In the genomic region with DNA sequence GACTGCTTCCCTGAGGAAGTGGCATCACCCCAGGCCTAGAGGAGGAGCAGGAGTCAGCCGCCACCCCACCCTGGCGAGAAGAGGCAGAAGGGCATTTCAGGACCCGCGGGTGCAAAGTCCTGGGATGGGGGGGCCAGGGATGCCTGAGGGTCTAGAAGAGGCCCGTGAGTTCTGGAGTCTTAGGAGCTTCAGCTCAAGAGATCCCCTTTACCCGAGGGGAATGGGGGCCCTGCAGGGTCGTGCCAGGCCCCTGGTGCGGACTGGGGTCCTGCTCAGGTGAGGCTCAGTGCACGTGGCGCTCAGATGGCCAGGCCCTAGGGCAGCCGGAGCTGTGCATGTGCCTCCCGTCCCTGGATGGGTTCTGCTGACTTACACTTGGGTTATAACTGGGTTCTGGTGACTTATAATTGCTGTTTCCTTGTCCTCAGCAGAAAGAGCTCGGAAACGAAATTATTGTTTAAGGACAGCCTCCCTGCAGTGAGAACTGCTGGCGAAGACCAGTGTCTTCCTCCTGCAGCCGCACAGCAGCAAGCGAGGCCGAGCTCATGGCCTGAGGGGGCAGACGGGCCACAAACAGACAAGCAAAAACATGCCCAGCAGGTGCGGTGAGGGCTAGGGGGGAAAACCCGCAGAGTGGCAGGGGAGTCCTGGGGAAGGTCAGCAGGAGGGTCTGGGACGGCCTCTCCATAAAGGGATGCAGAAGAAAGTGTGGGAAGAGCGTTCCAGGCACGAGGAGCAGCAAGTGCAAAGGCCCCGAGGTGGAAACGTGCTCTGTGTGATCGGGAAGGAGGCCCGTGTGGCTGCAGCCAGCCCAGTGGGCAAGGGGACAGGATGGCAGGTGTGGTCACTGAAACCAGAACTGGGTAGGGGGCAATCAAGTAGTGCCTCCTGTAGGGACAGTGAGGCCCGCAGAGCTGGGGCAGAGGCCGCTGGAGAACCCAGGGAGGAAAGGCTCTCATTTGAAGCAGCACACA, we compare ENCODE assay signal across 15 cellular contexts. TPM values are rescaled to one million over a fixed set of nuclear protein-coding genes. Genes with fewer than 3 reads are reported as not detected.
"Had no signal": no experiment of that assay in that cellular context is flagged by ENCODE, and none has a peak within 500 bp of the region (broad histone marks: within the 10 kb centered on the region; RNA-seq: fewer than 3 reads in every experiment).

No MANE protein-coding gene starts in this region.

- H3K9me3 Mint-ChIP-seq: activated T-helper 1 cell treated with anti-CD3 and anti-CD28 coated beads, Interleukin-12 subunit alpha, Interleukin-12 subunit beta, Interleukin-2, Interleukin-4 antibody, amounts not matched to agents 30 ng/mL and 10 ng/mL and 1 ng/mL, durations not matched to agents 14 hours and 24 hours and 36 hours; stimulated activated naive CD8-positive, alpha-beta T cell treated with anti-CD3 and anti-CD28 coated beads, Interleukin-15, Interleukin-2, amounts not matched to agents 100 ng/mL and 50 ng/mL, for 24 hours had no signal

- H3K4me3 Mint-ChIP-seq: activated CD4-positive, alpha-beta T cell treated with anti-CD3 and anti-CD28 coated beads for 36 hours; activated naive CD8-positive, alpha-beta T cell; activated T-helper 1 cell treated with anti-CD3 and anti-CD28 coated beads, Interleukin-12 subunit alpha, Interleukin-12 subunit beta, Interleukin-2, Interleukin-4 antibody, amounts not matched to agents 30 ng/mL and 10 ng/mL and 1 ng/mL, durations not matched to agents 14 hours and 24 hours and 36 hours; stimulated activated naive CD8-positive, alpha-beta T cell treated with anti-CD3 and anti-CD28 coated beads, Interleukin-15, Interleukin-2, amounts not matched to agents 100 ng/mL and 50 ng/mL, for 24 hours had no signal

- ATAC-seq: activated CD4-positive, alpha-beta T cell treated with anti-CD3 and anti-CD28 coated beads for 36 hours; left lobe of liver; psoas muscle; right cardiac atrium had no signal

- H3K27ac Mint-ChIP-seq: activated CD4-positive, alpha-beta T cell treated with anti-CD3 and anti-CD28 coated beads for 36 hours; activated naive CD8-positive, alpha-beta T cell; activated T-helper 1 cell treated with anti-CD3 and anti-CD28 coated beads, Interleukin-12 subunit alpha, Interleukin-12 subunit beta, Interleukin-2, Interleukin-4 antibody, amounts not matched to agents 30 ng/mL and 10 ng/mL and 1 ng/mL, durations not matched to agents 14 hours and 24 hours and 36 hours; stimulated activated naive CD8-positive, alpha-beta T cell treated with anti-CD3 and anti-CD28 coated beads, Interleukin-15, Interleukin-2, amounts not matched to agents 100 ng/mL and 50 ng/mL, for 24 hours had no signal

- H3K4me1 Mint-ChIP-seq: activated CD4-positive, alpha-beta T cell treated with anti-CD3 and anti-CD28 coated beads for 36 hours had no signal

- DNase-seq: activated CD4-positive, alpha-beta T cell treated with anti-CD3 and anti-CD28 coated beads for 36 hours; activated CD4-positive, alpha-beta T cell treated with anti-CD3 and anti-CD28 coated beads, Interleukin-2, amount 50 U/mL, for 48 hours; activated T-cell treated with anti-CD3 and anti-CD28 coated beads for 4 hours; foreskin fibroblast; hypothalamus; ovary; psoas muscle; right cardiac atrium had no signal

- H3K36me3 Mint-ChIP-seq: activated naive CD8-positive, alpha-beta T cell had no signal

- H3K27me3 Mint-ChIP-seq: activated CD4-positive, alpha-beta T cell treated with anti-CD3 and anti-CD28 coated beads for 36 hours; activated naive CD8-positive, alpha-beta T cell; stimulated activated naive CD8-positive, alpha-beta T cell treated with anti-CD3 and anti-CD28 coated beads, Interleukin-15, Interleukin-2, amounts not matched to agents 100 ng/mL and 50 ng/mL, for 24 hours had no signal

RNA-seq across cellular contexts. Expression of a gene that starts 53.3 kb away (rescaled TPM):
- total RNA-seq: activated CD4-positive, alpha-beta T cell treated with anti-CD3 and anti-CD28 coated beads for 36 hours; activated T-helper 1 cell treated with anti-CD3 and anti-CD28 coated beads, Interleukin-12 subunit alpha, Interleukin-12 subunit beta, Interleukin-2, Interleukin-4 antibody, amounts not matched to agents 30 ng/mL and 10 ng/mL and 1 ng/mL, durations not matched to agents 14 hours and 24 hours and 36 hours; left lobe of liver; lung microvascular endothelial cell; psoas muscle; T-helper 2 cell treated with Interferon-gamma antibody and Interleukin-4, amounts not matched to agents 100 ng/mL and 5 ng/mL, for 36 hours; tibial nerve had no signal
